In genomic region chr1:174956086-174956485, GRCh38 we compare ENCODE assay signal across 29 cellular contexts.
"Had no signal": no experiment of that assay in that cellular context is flagged by ENCODE, and none has a peak within 500 bp of the region (broad histone marks: within the 10 kb centered on the region; RNA-seq: fewer than 3 reads in every experiment).

No MANE protein-coding gene starts in this region.

- H3K9me3 ChIP-seq: adrenal gland, body of pancreas, colonic mucosa, esophagus muscularis mucosa, gastrocnemius medialis, heart left ventricle had no signal

- H3K27me3 ChIP-seq: adrenal gland, body of pancreas, cardiac muscle cell, colonic mucosa, esophagus muscularis mucosa, foreskin keratinocyte, gastrocnemius medialis, heart left ventricle had no signal

- DNase-seq: activated B cell treated with CpG ODN at 0.5 μM for 24 hours; activated CD4-positive, alpha-beta T cell treated with anti-CD3 and anti-CD28 coated beads for 48 hours; activated CD4-positive, alpha-beta T cell treated with anti-CD3 and anti-CD28 coated beads, Interleukin-2, amount 50 U/mL, for 1 hour; activated CD4-positive, alpha-beta T cell treated with anti-CD3 and anti-CD28 coated beads, Interleukin-2, amount 50 U/mL, for 48 hours; activated CD8-positive, alpha-beta memory T cell treated with anti-CD3 and anti-CD28 coated beads for 24 hours; activated CD8-positive, alpha-beta T cell treated with anti-CD3 and anti-CD28 coated beads for 36 hours; activated effector memory CD4-positive, alpha-beta T cell treated with anti-CD3 and anti-CD28 coated beads, Interleukin-2, amount 50 U/mL, for 16 hours; activated naive CD4-positive, alpha-beta T cell treated with anti-CD3 and anti-CD28 coated beads for 36 hours; activated naive CD8-positive, alpha-beta T cell treated with anti-CD3 and anti-CD28 coated beads for 36 hours; activated naive CD8-positive, alpha-beta T cell treated with anti-CD3 and anti-CD28 coated beads, Interleukin-2, amount 50 U/mL, for 24 hours; activated T-cell treated with anti-CD3 and anti-CD28 coated beads, Interleukin-2, amount 50 U/mL, for 1 hour; activated T-cell treated with anti-CD3 and anti-CD28 coated beads, Interleukin-2, amount 50 U/mL, for 48 hours; adrenal gland; amygdala; aorta; body of pancreas; central memory CD4-positive, alpha-beta T cell; cerebellar nuclear complex; colonic mucosa; effector memory CD4-positive, alpha-beta T cell; foreskin keratinocyte; gastrocnemius medialis; glutamatergic neuron; heart left ventricle; T-helper 9 cell; WERI-Rb-1 had no signal

- H3K4me1 ChIP-seq: foreskin keratinocyte, gastrocnemius medialis had no signal

- H3K36me3 ChIP-seq: adrenal gland, cardiac muscle cell, colonic mucosa, gastrocnemius medialis, heart left ventricle, WERI-Rb-1 had no signal

- H3K4me3 ChIP-seq: adrenal gland, body of pancreas, cardiac muscle cell, colonic mucosa, esophagus muscularis mucosa, gastrocnemius medialis, heart left ventricle had no signal

- ATAC-seq: activated CD4-positive, CD25-positive, alpha-beta regulatory T cell treated with anti-CD3 and anti-CD28 coated beads, Interleukin-2, amount 50 U/mL, for 24 hours; activated CD8-positive, alpha-beta T cell treated with anti-CD3 and anti-CD28 coated beads for 36 hours; activated naive CD8-positive, alpha-beta T cell treated with anti-CD3 and anti-CD28 coated beads, Interleukin-2, amount 50 U/mL, for 24 hours; body of pancreas; foreskin keratinocyte; gastrocnemius medialis; heart left ventricle had no signal

- H3K27ac ChIP-seq: adrenal gland, cardiac muscle cell, esophagus muscularis mucosa, foreskin keratinocyte, gastrocnemius medialis, heart left ventricle, WERI-Rb-1 had no signal
